In genomic region chr17:70208825-70209555, GRCh38 we compare ENCODE assay signal across 25 cellular contexts. TPM values are rescaled to one million over a fixed set of nuclear protein-coding genes. Genes with fewer than 3 reads are reported as not detected.
DNase-seq lines count a peak whose midpoint lies in the region; ATAC-seq and TF ChIP-seq lines count a peak whose summit lies in the region.
"Had no signal": no experiment of that assay in that cellular context is flagged by ENCODE, and none has a peak within 500 bp of the region (broad histone marks: within the 10 kb centered on the region; RNA-seq: fewer than 3 reads in every experiment).

No MANE protein-coding gene starts in this region.

- TF ChIP-seq CTCF in DND-41 (IDR thresholded peaks at IDR 0.05; ENCODE audit: borderline replicate concordance, extremely low read depth, low read length, poor library complexity, severe bottlenecking), result no peak
- no peak for TF ChIP-seq CTCF in neutrophil (IDR thresholded peaks at IDR 0.05)
- no peak for TF ChIP-seq CTCF in PC-3 (conservative IDR thresholded peaks at IDR 0.05; ENCODE audit: low read depth, low read length)

- intact Hi-C loops in PC-3 (cut with micrococcal nuclease), result no loop called here

- CTCF ChIA-PET in PC-3 (lab: Charles Lee), result no interaction called here

- H3K4me1 ChIP-seq in DND-41 (ENCODE audit: insufficient read depth, low read length) (no peaks in the 10 kb centered on the region), neutrophil (ENCODE audit: control insufficient read depth in 1 of 2, insufficient read depth in 1 of 2, low read depth in 1 of 2, low read length in 1 of 2) (peaks cover 44 to 45% of the 10 kb centered on the region in 2 experiments), PC-3 (ENCODE audit: insufficient read depth, low read length) (no peaks in the 10 kb centered on the region)
- H3K4me1 ChIP-seq: SJCRH30, vagina had no signal

- H3K27me3 ChIP-seq in DND-41 (ENCODE audit: insufficient read depth, low read length, poor library complexity) (no peaks in the 10 kb centered on the region), neutrophil (no peaks in the 10 kb centered on the region), PC-3 (ENCODE audit: low read length) (0 out of 2 replicates have a peak, but pooled peaks cover 9% of the 10 kb centered on the region)
- H3K27me3 ChIP-seq: brain microvascular endothelial cell, MG63, SJCRH30, vagina had no signal

- H3K79me2 ChIP-seq in DND-41 (ENCODE audit: insufficient read depth, low read length) (no peaks in the 10 kb centered on the region), PC-3 (ENCODE audit: low read length) (no peaks in the 10 kb centered on the region)

- no peaks in the 10 kb centered on the region for H3K36me3 ChIP-seq in DND-41 (ENCODE audit: insufficient read depth, low read length)
- no peaks in the 10 kb centered on the region for H3K36me3 ChIP-seq in neutrophil
- H3K36me3 ChIP-seq in PC-3 (ENCODE audit: low read depth, low read length), result no peaks in the 10 kb centered on the region
- H3K36me3 ChIP-seq: brain microvascular endothelial cell, MG63, SJCRH30, vagina had no signal

- H2AFZ ChIP-seq in DND-41 (ENCODE audit: low read depth, low read length) (no peak overlapping the region), PC-3 (ENCODE audit: low read length) (no peak overlapping the region)

- H3K9ac ChIP-seq in DND-41 (ENCODE audit: low read depth, low read length) (no peak overlapping the region), PC-3 (ENCODE audit: low read length) (no peak overlapping the region)

- no peak overlapping the region for H3K4me3 ChIP-seq in DND-41 (ENCODE audit: low read depth in 1 of 2, low read length in 2 of 2)
- H3K4me3 ChIP-seq in neutrophil (ENCODE audit: low read depth in 1 of 2, low read length in 1 of 2), result no peak overlapping the region
- no peak overlapping the region for H3K4me3 ChIP-seq in PC-3 (ENCODE audit: low read length)
- H3K4me3 ChIP-seq: MG63, PC-9, SJCRH30, vagina had no signal

- H4K20me1 ChIP-seq in DND-41 (ENCODE audit: insufficient read depth, low read length), result no peaks in the 10 kb centered on the region
- no peaks in the 10 kb centered on the region for H4K20me1 ChIP-seq in PC-3 (ENCODE audit: low read length)

- ATAC-seq in DND-41 (ENCODE audit: insufficient read depth, low read depth) (peak; percentile 37; the same call in 1 of the 3 replicates), GM19324 (IDR thresholded peaks at IDR 0.05; ENCODE audit: low FRiP score, unreplicated experiment) (peak; percentile 47), HG03159 (IDR thresholded peaks at IDR 0.05; ENCODE audit: unreplicated experiment) (no peak), GM18868 (IDR thresholded peaks at IDR 0.05; ENCODE audit: unreplicated experiment) (no peak), PC-3 (no peak)
- ATAC-seq: activated CD8-positive, alpha-beta T cell treated with anti-CD3 and anti-CD28 coated beads, Interleukin-2, amount 10 ng/mL, durations not matched to agents 7 days and 5 days had no signal

- POLR2A ChIA-PET in PC-3 (lab: Charles Lee; ENCODE audit: unreplicated experiment), result no interaction called here

- no peak overlapping the region for H3K4me2 ChIP-seq in DND-41 (ENCODE audit: insufficient read depth, low read length)
- no peak overlapping the region for H3K4me2 ChIP-seq in PC-3 (ENCODE audit: low read length)
- H3K4me2 ChIP-seq: PC-9 had no signal

- H3F3A ChIP-seq in PC-3 (ENCODE audit: low read length, unreplicated experiment), result no peaks in the 10 kb centered on the region

- H3K9me3 ChIP-seq in DND-41 (ENCODE audit: insufficient read depth, low read length, severe bottlenecking) (no peaks in the 10 kb centered on the region), neutrophil (no peaks in the 10 kb centered on the region), PC-3 (ENCODE audit: low read length) (no peaks in the 10 kb centered on the region)
- H3K9me3 ChIP-seq: SJCRH30, vagina had no signal

- no TSS peak for BruUV-seq in PC-3 (replicated peaks; lab: Mats Ljungman, UMichigan)

- H3K27ac ChIP-seq in DND-41 (ENCODE audit: low read length) (no peak overlapping the region), neutrophil (peak overlapping the region; percentile 11), PC-3 (ENCODE audit: low read length) (no peak overlapping the region)
- H3K27ac ChIP-seq: brain microvascular endothelial cell, HL-60, PC-9, SJCRH30, vagina had no signal

- H3K9me2 ChIP-seq in PC-3 (replicated peaks; ENCODE audit: low read length), result no peaks in the 10 kb centered on the region

- DNase-seq in DND-41 (no peak), SW480 (ENCODE audit: low spot score) (peak; percentile 95), PC-3 (no peak), Ammon's horn (ENCODE audit: low spot score) (no peak)
- DNase-seq: activated CD4-positive, alpha-beta T cell treated with anti-CD3 and anti-CD28 coated beads for 1 hour; activated CD8-positive, alpha-beta T cell treated with anti-CD3 and anti-CD28 coated beads, Interleukin-2, amount 10 ng/mL, durations not matched to agents 7 days and 5 days; activated gamma-delta T cell treated with Interleukin-2 at 50 U/mL for 16 hours; brain microvascular endothelial cell; cortex of kidney; IMR-90; MG63; midbrain; NCI-H1417 treated with DMSO at 0.1 percent for 48 hours; NCI-H2171 treated with DMSO at 0.1 percent for 48 hours; NCI-H69; PC-9; posterior cingulate gyrus; SJCRH30; T-helper 1 cell had no signal

RNA-seq across cellular contexts. Expression of gene KCNJ2, which starts 39.7 kb away (rescaled TPM):
- 0.36 TPM in 1 of 2 replicates, not detected in the other for total RNA-seq in PC-3 (2014; rRNA removed)
- total RNA-seq: activated CD8-positive, alpha-beta T cell treated with anti-CD3 and anti-CD28 coated beads, Interleukin-2, amount 10 ng/mL, durations not matched to agents 7 days and 5 days; PC-9 had no signal

Comparison
In these comparisons a context has a peak if more than half of its experiments do, and no peak if none do; other contexts are left out.
1. ATAC-seq: peak in DND-41 (single experiment) and GM19324 (single experiment); none in HG03159 (single experiment), GM18868 (single experiment) and PC-3 (single experiment).